ENCODE assay signal across 1 cellular context in genomic region chr2:10120158-10120937, GRCh38.
TF ChIP-seq lines count a peak whose summit lies in the region.

No MANE protein-coding gene starts in this region.

TF ChIP-seq in K562, 482 proteins besides CTCF, POLR2A, EP300 and RAD21 (continued from another document and continues in another):
- TF ChIP-seq ELK3 (CRISPR knock-in tag; IDR thresholded peaks at IDR 0.05) (no peak), ZNF644 (tag; IDR thresholded peaks at IDR 0.05; ENCODE audit: low read depth) (no peak), EGR1 (conservative IDR thresholded peaks at IDR 0.05) (peak; percentile 95), TRIM28 (IDR thresholded peaks at IDR 0.05) (no peak), TGIF2 (CRISPR knock-in tag; IDR thresholded peaks at IDR 0.05) (no peak), ZNF740 (CRISPR knock-in tag; IDR thresholded peaks at IDR 0.05) (no peak), ZNF740 (tag; IDR thresholded peaks at IDR 0.05) (no peak), ZFP36 (IDR thresholded peaks at IDR 0.05; ENCODE audit: low read depth, low read length, partially characterized antibody) (no peak), RBM15 (IDR thresholded peaks at IDR 0.05; ENCODE audit: insufficient read depth, low read length) (no peak), ZNF12 (CRISPR knock-in tag; IDR thresholded peaks at IDR 0.05) (no peak), ZNF263 (CRISPR knock-in tag; IDR thresholded peaks at IDR 0.05; ENCODE audit: borderline replicate concordance) (peak; percentile 65; the same call in 1 of the 2 replicates), BRCA1 (IDR thresholded peaks at IDR 0.05) (no peak), BRCA1 (CRISPR knock-in tag; IDR thresholded peaks at IDR 0.05) (no peak), NCOA4 (IDR thresholded peaks at IDR 0.05; ENCODE audit: partially characterized antibody) (no peak), MEF2D (tag; conservative IDR thresholded peaks at IDR 0.05; ENCODE audit: low read depth) (0 out of 2 replicates have a peak, but pooled peaks have one; percentile 55), SIN3B (IDR thresholded peaks at IDR 0.05; ENCODE audit: low read depth) (no peak), MAX (CRISPR knock-in tag; IDR thresholded peaks at IDR 0.05) (peak; percentile 98), ZNF785 (CRISPR knock-in tag; IDR thresholded peaks at IDR 0.05) (no peak), PTBP1 (IDR thresholded peaks at IDR 0.05; ENCODE audit: low read depth, low read length) (0 out of 2 replicates have a peak, but pooled peaks have one; percentile 1), MNT (conservative IDR thresholded peaks at IDR 0.05) (peak; percentile 97 to 99), U2AF1 (optimal IDR thresholded peaks at IDR 0.05; ENCODE audit: low read depth, low read length) (no peak), SP1 (CRISPR knock-in tag; IDR thresholded peaks at IDR 0.05) (peak; percentile 70; the same call in 1 of the 2 replicates), KDM5B (IDR thresholded peaks at IDR 0.05; ENCODE audit: insufficient replicate concordance, low read depth, low read length) (peak; percentile 92), ZNF511 (CRISPR knock-in tag; IDR thresholded peaks at IDR 0.05) (peak; percentile 88), ZNF165 (CRISPR knock-in tag; IDR thresholded peaks at IDR 0.05; ENCODE audit: borderline replicate concordance) (no peak), CCNT2 (IDR thresholded peaks at IDR 0.05; ENCODE audit: borderline replicate concordance, extremely low read depth, insufficient read length, low read depth, low read length) (peak; percentile 90), KAT2B (IDR thresholded peaks at IDR 0.05; ENCODE audit: low read depth, low read length) (no peak), PBX2 (CRISPR knock-in tag; IDR thresholded peaks at IDR 0.05; ENCODE audit: low read depth) (no peak), PBX2 (tag; conservative IDR thresholded peaks at IDR 0.05; ENCODE audit: low read depth) (no peak), HES1 (IDR thresholded peaks at IDR 0.05; ENCODE audit: low read depth) (peak; percentile 17; the same call in 1 of the 2 replicates), EHMT2 (IDR thresholded peaks at IDR 0.05) (no peak), ZNF764 (CRISPR knock-in tag; IDR thresholded peaks at IDR 0.05; ENCODE audit: low read depth) (no peak), ZBTB43 (CRISPR knock-in tag; IDR thresholded peaks at IDR 0.05) (no peak), ARID4B (CRISPR knock-in tag; IDR thresholded peaks at IDR 0.05) (peak; percentile 92), NCOA6 (IDR thresholded peaks at IDR 0.05) (no peak), ZBTB40 (IDR thresholded peaks at IDR 0.05) (peak; percentile 77), ZBTB40 (CRISPR knock-in tag; IDR thresholded peaks at IDR 0.05) (no peak)
